In the genomic region with DNA sequence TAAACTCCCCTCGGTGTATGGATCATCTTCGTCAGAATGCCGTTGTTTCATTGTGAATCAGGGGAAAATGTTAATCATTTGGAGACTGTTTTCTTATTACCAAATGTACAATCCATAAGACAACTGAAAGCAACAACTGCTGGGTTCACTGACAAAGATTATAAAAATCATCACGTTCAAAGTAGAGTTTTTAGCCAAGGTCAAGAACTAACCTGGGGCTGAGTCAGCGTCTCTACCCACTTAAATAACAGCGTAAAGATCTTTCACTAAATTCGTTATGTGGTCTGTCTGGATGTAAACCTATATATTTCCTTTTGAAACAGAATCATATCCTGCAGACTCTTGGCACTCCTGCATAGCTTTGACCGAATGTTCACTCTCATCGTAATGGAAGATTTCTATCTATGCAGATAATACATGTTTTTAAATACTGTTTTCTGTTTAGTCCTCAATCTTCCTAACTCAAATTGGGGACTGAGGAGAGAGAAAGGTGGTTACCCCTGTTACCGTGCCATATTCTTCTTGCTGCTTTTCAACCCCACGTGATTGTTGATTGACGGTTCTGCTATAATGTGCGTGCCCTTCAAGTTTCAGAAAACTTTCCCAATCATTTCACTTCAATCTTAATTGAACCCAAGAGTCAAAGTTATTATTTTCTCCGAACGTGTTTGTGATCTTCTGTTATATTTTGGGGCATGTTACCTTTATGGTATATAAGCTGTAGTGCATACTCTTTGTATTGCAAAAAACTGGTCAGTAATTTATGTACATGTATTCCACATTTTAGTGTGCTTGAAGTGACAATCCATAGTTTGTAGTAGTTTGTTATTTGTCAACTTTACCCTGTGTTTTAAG, we compare ENCODE assay signal across 12 cellular contexts. TPM values are rescaled to one million over a fixed set of nuclear protein-coding genes. Genes with fewer than 3 reads are reported as not detected.
DNase-seq lines count a peak whose midpoint lies in the region; ATAC-seq and TF ChIP-seq lines count a peak whose summit lies in the region.
"Had no signal": no experiment of that assay in that cellular context is flagged by ENCODE, and none has a peak within 500 bp of the region (broad histone marks: within the 10 kb centered on the region; RNA-seq: fewer than 3 reads in every experiment).

No MANE protein-coding gene starts in this region.

- H3K4me1 ChIP-seq in iPS-20b (ENCODE audit: insufficient read depth, low read length), result peaks cover 17% of the 10 kb centered on the region
- no peaks in the 10 kb centered on the region for H3K4me1 ChIP-seq in osteoblast (ENCODE audit: insufficient read depth, low read length)
- H3K4me1 ChIP-seq: vagina had no signal

- H3K4me3 ChIP-seq in iPS-20b (ENCODE audit: low read length), result no peak overlapping the region
- H3K4me3 ChIP-seq in osteoblast (ENCODE audit: insufficient read depth, low read length), result no peak overlapping the region
- H3K4me3 ChIP-seq: vagina had no signal

- peaks cover 17% of the 10 kb centered on the region for H3K36me3 ChIP-seq in iPS-20b (ENCODE audit: insufficient read depth, low read depth, low read length)
- no peaks in the 10 kb centered on the region for H3K36me3 ChIP-seq in osteoblast (ENCODE audit: insufficient read depth, low read length)
- H3K36me3 ChIP-seq: vagina had no signal

- no peak for TF ChIP-seq CTCF in VCaP (conservative IDR thresholded peaks at IDR 0.05)
- no peak for TF ChIP-seq CTCF in osteoblast (IDR thresholded peaks at IDR 0.05; ENCODE audit: extremely low read depth, low read depth, low read length)
- no peak for TF ChIP-seq CTCF in GM10266 (IDR thresholded peaks at IDR 0.05; ENCODE audit: control insufficient read depth, insufficient read depth, low read depth, missing control alignments)

- H3K27me3 ChIP-seq in iPS-20b (ENCODE audit: insufficient read depth, low read length), result no peaks in the 10 kb centered on the region
- peaks cover 6% of the 10 kb centered on the region for H3K27me3 ChIP-seq in osteoblast (ENCODE audit: insufficient read depth, low read length)
- H3K27me3 ChIP-seq: vagina had no signal

- peak overlapping the region; percentile 59 to 94 for H3K27ac Mint-ChIP-seq in stimulated activated naive CD8-positive, alpha-beta T cell treated with anti-CD3 and anti-CD28 coated beads, Interleukin-15, amount 100 ng/mL, for 72 hours

- H3K4me2 ChIP-seq in osteoblast (ENCODE audit: insufficient read depth, low read length), result no peak overlapping the region

- no peaks in the 10 kb centered on the region for H4K20me1 ChIP-seq in osteoblast (ENCODE audit: insufficient read depth, low read length)

- peak; percentile 59 for ATAC-seq in stimulated activated naive CD8-positive, alpha-beta T cell treated with anti-CD3 and anti-CD28 coated beads, Interleukin-15, amount 100 ng/mL, for 72 hours

- H3K9ac ChIP-seq in iPS-20b (ENCODE audit: low read depth, low read length), result peak overlapping the region; percentile 41; the same call in 1 of the 2 replicates

- H3K27me3 Mint-ChIP-seq in stimulated activated naive CD8-positive, alpha-beta T cell treated with anti-CD3 and anti-CD28 coated beads, Interleukin-15, amount 100 ng/mL, for 72 hours, result no peaks in the 10 kb centered on the region

- H3K79me2 ChIP-seq in osteoblast (ENCODE audit: insufficient read depth, low read length), result no peaks in the 10 kb centered on the region

- H3K4me3 Mint-ChIP-seq in stimulated activated naive CD8-positive, alpha-beta T cell treated with anti-CD3 and anti-CD28 coated beads, Interleukin-15, amount 100 ng/mL, for 72 hours, result peak overlapping the region; percentile 61 to 68

- H3K4me1 Mint-ChIP-seq in stimulated activated naive CD8-positive, alpha-beta T cell treated with anti-CD3 and anti-CD28 coated beads, Interleukin-15, amount 100 ng/mL, for 72 hours, result peaks cover 78% of the 10 kb centered on the region

- H3K9me3 ChIP-seq in iPS-20b (ENCODE audit: insufficient read depth, low read depth, low read length), result no peaks in the 10 kb centered on the region
- no peaks in the 10 kb centered on the region for H3K9me3 ChIP-seq in osteoblast (ENCODE audit: low read depth, low read length)
- H3K9me3 ChIP-seq: vagina had no signal

- H2AFZ ChIP-seq in osteoblast (ENCODE audit: low read length), result no peak overlapping the region

- H3K27ac ChIP-seq in VCaP, result peak overlapping the region; percentile 14; the same call in 1 of the 2 replicates
- H3K27ac ChIP-seq in iPS-20b (ENCODE audit: low read length), result no peak overlapping the region
- H3K27ac ChIP-seq in osteoblast (ENCODE audit: low read depth, low read length), result no peak overlapping the region
- H3K27ac ChIP-seq: vagina had no signal

- peak in 2 of 3 donors; percentile 15 to 28 for DNase-seq in stimulated activated CD4-positive, alpha-beta T cell treated with anti-CD3 and anti-CD28 coated beads, Interleukin-12 subunit alpha, Interleukin-12 subunit beta, amount 100 ng/mL, for 48 hours (ENCODE audit: low read depth in 2 of 3, low spot score in 1 of 3)
- no peak for DNase-seq in stimulated activated CD4-positive, alpha-beta T cell treated with anti-CD3 and anti-CD28 coated beads, Interleukin-4, amount 100 ng/mL, for 1 hour
- no peak for DNase-seq in stimulated activated naive CD8-positive, alpha-beta T cell treated with anti-CD3 and anti-CD28 coated beads, Interleukin-15, amount 100 ng/mL, for 72 hours
- DNase-seq in NCI-H2107 treated with DMSO at 0.1 percent for 48 hours (lab: John Stamatoyannopoulos, UW; ENCODE audit: unreplicated experiment), result no peak
- no peak for DNase-seq in osteoblast (ENCODE audit: insufficient read length, low spot score, missing footprints)
- no peak for DNase-seq in GM10266 (ENCODE audit: extremely low spot score)
- DNase-seq: NCI-H1105, retina had no signal

- H3K9me3 Mint-ChIP-seq in stimulated activated naive CD8-positive, alpha-beta T cell treated with anti-CD3 and anti-CD28 coated beads, Interleukin-15, amount 100 ng/mL, for 72 hours, result no peaks in the 10 kb centered on the region

RNA-seq across cellular contexts. Expression of a gene that starts 15.6 kb away (rescaled TPM):
- not detected in 2 replicates for total RNA-seq in osteoblast
- total RNA-seq: SK-MEL-5 had no signal

RNA-seq across cellular contexts. Expression of a gene that starts 37.6 kb away (rescaled TPM):
- 1.8 and 3.5 TPM in 2 replicates for total RNA-seq in osteoblast

Comparison
In these comparisons a context has a peak if more than half of its experiments do, and no peak if none do; other contexts are left out.
1. DNase-seq: peak in stimulated activated CD4-positive, alpha-beta T cell treated with anti-CD3 and anti-CD28 coated beads, Interleukin-12 subunit alpha, Interleukin-12 subunit beta, amount 100 ng/mL, for 48 hours (2 of 3); none in stimulated activated CD4-positive, alpha-beta T cell treated with anti-CD3 and anti-CD28 coated beads, Interleukin-4, amount 100 ng/mL, for 1 hour (single experiment), stimulated activated naive CD8-positive, alpha-beta T cell treated with anti-CD3 and anti-CD28 coated beads, Interleukin-15, amount 100 ng/mL, for 72 hours (0 of 2), NCI-H2107 treated with DMSO at 0.1 percent for 48 hours (single experiment), osteoblast (single experiment) and GM10266 (single experiment).